ENCODE assay signal across 8 cellular contexts in genomic region chr5:176596689-176597416, GRCh38. TPM values are rescaled to one million over a fixed set of nuclear protein-coding genes. Genes with fewer than 3 reads are reported as not detected.
DNase-seq lines count a peak whose midpoint lies in the region; ATAC-seq and TF ChIP-seq lines count a peak whose summit lies in the region.

No MANE protein-coding gene starts in this region.

- peaks cover 0 to 14% (median 3%) of the 10 kb centered on the region in 3 donors for H3K4me1 ChIP-seq in gastroesophageal sphincter

- WGBS in gastroesophageal sphincter (ENCODE audit: low coverage in 1 of 2), 2 donors = 33% methylated on average over 1 of the region's 98 CpGs; no CpG with 5 or more reads in 1 of the 2 donors

- no peaks in the 10 kb centered on the region for H3K36me3 Mint-ChIP-seq in activated T-cell treated with anti-CD3 and anti-CD28 coated beads, Interleukin-2, amount 50 U/mL, for 72 hours (ENCODE audit: insufficient read depth in 2 of 2)

- H3K9me3 ChIP-seq in gastroesophageal sphincter = no peaks in the 10 kb centered on the region

- H3K4me1 Mint-ChIP-seq in activated T-cell treated with anti-CD3 and anti-CD28 coated beads, Interleukin-2, amount 50 U/mL, for 72 hours (ENCODE audit: low read depth) = peaks cover 15% of the 10 kb centered on the region

- H3K36me3 ChIP-seq in gastroesophageal sphincter = no peaks in the 10 kb centered on the region

- peaks cover 13% of the 10 kb centered on the region for H3K27me3 Mint-ChIP-seq in activated T-cell treated with anti-CD3 and anti-CD28 coated beads, Interleukin-2, amount 50 U/mL, for 72 hours (ENCODE audit: low read depth)

- H3K27ac ChIP-seq in gastroesophageal sphincter = peak overlapping the region in 1 of 4 donors; percentile 7

- TF ChIP-seq CTCF in GM10266 (IDR thresholded peaks at IDR 0.05; ENCODE audit: control insufficient read depth, insufficient read depth, low read depth, missing control alignments) (peak; percentile 64), gastroesophageal sphincter (IDR thresholded peaks at IDR 0.05) (peak in 3 of 4 experiments; percentile 9 to 38 (median 23))

- peaks cover 63% of the 10 kb centered on the region for H3K27me3 ChIP-seq in gastroesophageal sphincter

- TF ChIP-seq EP300 in gastroesophageal sphincter (IDR thresholded peaks at IDR 0.05) = no peak

- no peak overlapping the region for H3K27ac Mint-ChIP-seq in activated T-cell treated with anti-CD3 and anti-CD28 coated beads, Interleukin-2, amount 50 U/mL, for 72 hours

- TF ChIP-seq POLR2A in gastroesophageal sphincter (IDR thresholded peaks at IDR 0.05) = no peak

- DNase-seq in GM10266 (ENCODE audit: extremely low spot score) (peak; percentile 82), occipital lobe (lab: John Stamatoyannopoulos, UW) (no peak), DMS53 (lab: John Stamatoyannopoulos, UW) (no peak)
- DNase-seq in activated T-cell treated with anti-CD3 and anti-CD28 coated beads, Interleukin-2, amount 50 U/mL, for 72 hours = peak; percentile 77
- peak; percentile 42 to 51 (median 51) for DNase-seq in stimulated activated CD4-positive, alpha-beta T cell treated with anti-CD3 and anti-CD28 coated beads, Interleukin-12 subunit alpha, Interleukin-12 subunit beta, amount 100 ng/mL, for 48 hours (ENCODE audit: low read depth in 2 of 3, low spot score in 1 of 3)

- peak overlapping the region in 1 of 2 donors; percentile 48 for H3K4me3 ChIP-seq in gastroesophageal sphincter

- H3K4me3 Mint-ChIP-seq in activated T-cell treated with anti-CD3 and anti-CD28 coated beads, Interleukin-2, amount 50 U/mL, for 72 hours = peak overlapping the region; percentile 72 to 73

- H3K9me3 Mint-ChIP-seq in activated T-cell treated with anti-CD3 and anti-CD28 coated beads, Interleukin-2, amount 50 U/mL, for 72 hours = no peaks in the 10 kb centered on the region

- ATAC-seq in HG03354 (IDR thresholded peaks at IDR 0.05; ENCODE audit: poor library complexity, severe bottlenecking, unreplicated experiment) (peak; percentile 77), gastroesophageal sphincter (peak; percentile 65), GM18873 (IDR thresholded peaks at IDR 0.05; ENCODE audit: low FRiP score, unreplicated experiment) (no peak)
- ATAC-seq in activated T-cell treated with anti-CD3 and anti-CD28 coated beads, Interleukin-2, amount 50 U/mL, for 72 hours (replicated peaks in 1 of 2) = peak; percentile 90 to 94

RNA-seq across cellular contexts. Expression of gene GPRIN1, which starts 13.1 kb away (rescaled TPM):
- 1 to 10 TPM; 1.4 to 2.0 TPM for total RNA-seq in activated T-cell treated with anti-CD3 and anti-CD28 coated beads, Interleukin-2, amount 50 U/mL, for 72 hours
- total RNA-seq in gastroesophageal sphincter (1 to 10 TPM in 1 of 4 donors, under 1 TPM in 3; 0.16 to 1.1 (median 0.63) TPM), occipital lobe (107 TPM)

RNA-seq across cellular contexts. Expression of gene SNCB, which starts 33.5 kb away (rescaled TPM):
- total RNA-seq in activated T-cell treated with anti-CD3 and anti-CD28 coated beads, Interleukin-2, amount 50 U/mL, for 72 hours = under 1 TPM in 1 of 2 donors, not detected in 1; 0.81 TPM
- not detected for total RNA-seq in gastroesophageal sphincter
- 12.6 TPM for total RNA-seq in occipital lobe

RNA-seq across cellular contexts. Expression of gene EIF4E1B, which starts 33.6 kb away (rescaled TPM):
- total RNA-seq in activated T-cell treated with anti-CD3 and anti-CD28 coated beads, Interleukin-2, amount 50 U/mL, for 72 hours = not detected
- not detected for total RNA-seq in gastroesophageal sphincter
- total RNA-seq in occipital lobe = not detected

RNA-seq across cellular contexts. Expression of gene CDHR2, which starts 47.7 kb away (rescaled TPM):
- total RNA-seq in activated T-cell treated with anti-CD3 and anti-CD28 coated beads, Interleukin-2, amount 50 U/mL, for 72 hours = under 1 TPM; 0.67 to 0.81 TPM
- total RNA-seq in gastroesophageal sphincter = under 1 TPM in 1 of 4 donors, not detected in 3; 0.15 TPM
- total RNA-seq in occipital lobe = under 0.01 TPM

RNA-seq across cellular contexts. Expression of gene TSPAN17, which starts 50.4 kb away (rescaled TPM):
- total RNA-seq in activated T-cell treated with anti-CD3 and anti-CD28 coated beads, Interleukin-2, amount 50 U/mL, for 72 hours = 10 to 100 TPM; 25.3 to 31.8 TPM
- 10 to 100 TPM; 11.0 to 20.2 (median 15.4) TPM for total RNA-seq in gastroesophageal sphincter
- total RNA-seq in occipital lobe = 27.1 TPM

Comparison
In these comparisons a context has a peak if more than half of its experiments do, and no peak if none do; other contexts are left out.
1. DNase-seq: peak in GM10266 (single experiment), activated T-cell treated with anti-CD3 and anti-CD28 coated beads, Interleukin-2, amount 50 U/mL, for 72 hours (2 of 2) and stimulated activated CD4-positive, alpha-beta T cell treated with anti-CD3 and anti-CD28 coated beads, Interleukin-12 subunit alpha, Interleukin-12 subunit beta, amount 100 ng/mL, for 48 hours (3 of 3); none in occipital lobe (single experiment) and DMS53 (single experiment).
2. RNA of gene GPRIN1, which starts 13.1 kb away (total RNA-seq): 107 TPM in occipital lobe (single experiment); 1.4 to 2.0 TPM in activated T-cell treated with anti-CD3 and anti-CD28 coated beads, Interleukin-2, amount 50 U/mL, for 72 hours and 0.16 to 1.1 TPM in gastroesophageal sphincter; every median in the first group is over 10 times any median in the second.